Comparison of ENCODE assay signal across 8 cellular contexts in the genomic region with DNA sequence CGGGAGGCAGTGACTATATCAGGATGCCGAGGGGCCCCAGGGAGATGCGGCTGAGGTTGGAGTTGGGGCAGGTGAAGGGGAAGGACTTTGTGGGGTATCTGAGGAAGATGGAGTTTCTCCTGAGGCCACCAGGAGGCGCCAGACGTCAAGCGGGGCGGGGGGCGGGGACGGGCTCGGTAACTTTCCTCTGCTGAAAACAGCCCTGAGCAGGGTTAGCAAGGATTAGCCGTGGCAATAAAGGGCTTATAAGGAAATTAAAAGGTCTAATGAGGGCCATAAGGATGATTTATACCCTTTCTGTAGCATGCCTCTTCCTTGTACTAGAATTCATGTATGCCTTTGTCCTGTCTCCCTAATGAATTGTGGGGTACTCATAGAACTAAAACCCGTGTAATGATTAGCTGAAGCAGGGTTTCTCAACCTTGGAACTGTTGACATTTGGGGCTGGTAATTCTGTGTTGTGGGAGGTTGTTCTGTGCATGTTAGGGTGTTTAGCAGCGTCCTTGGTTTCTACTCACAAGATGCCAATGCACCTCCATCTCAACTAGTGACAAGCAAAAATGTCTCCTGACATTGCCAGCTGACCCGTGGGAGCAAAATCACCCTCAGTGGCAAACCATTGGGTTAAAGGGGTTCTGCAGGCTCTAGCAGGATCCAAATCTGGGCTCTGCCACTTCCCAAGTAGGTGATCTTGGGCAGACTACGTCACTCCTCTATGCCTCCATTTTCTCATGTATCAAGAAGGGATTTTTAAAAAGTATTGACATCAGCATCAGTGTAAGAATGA.
DNase-seq lines count a peak whose midpoint lies in the region; ATAC-seq and TF ChIP-seq lines count a peak whose summit lies in the region.

No MANE protein-coding gene starts in this region.

- no peaks in the 10 kb centered on the region for H3K9me3 Mint-ChIP-seq in Calu3 (ENCODE audit: low read depth, unreplicated experiment)

- H3K4me1 ChIP-seq in SJCRH30 (no peaks in the 10 kb centered on the region), right cardiac atrium (ENCODE audit: control insufficient read depth, insufficient read depth, low read length) (no peaks in the 10 kb centered on the region)

- peak; percentile 56 for ATAC-seq in HG02642 (IDR thresholded peaks at IDR 0.05; ENCODE audit: poor library complexity, unreplicated experiment)
- peak in 1 of 2 donors; percentile 77 for ATAC-seq in right cardiac atrium
- no peak for ATAC-seq in GM18519 (IDR thresholded peaks at IDR 0.05; ENCODE audit: low FRiP score, unreplicated experiment)

- H3K9me3 ChIP-seq in SJCRH30 (replicated peaks) (no peaks in the 10 kb centered on the region), right cardiac atrium (ENCODE audit: control insufficient read depth, low read length) (no peaks in the 10 kb centered on the region)

- H3K36me3 ChIP-seq in SJCRH30: no peaks in the 10 kb centered on the region

- intact Hi-C loops in Calu3 (cut with micrococcal nuclease; ENCODE audit: unreplicated experiment): loop anchor here (1.0 to 5.0 kb wide), 4 partner anchors 56 to 480 kb away; no protein-coding TSS in a partner anchor
- intact Hi-C loops in right cardiac atrium (cut with DNase I): loop anchor here in 3 of 4 donors (2.0 to 10.0 kb wide), 4 partner anchors 252 to 478 kb away; no protein-coding TSS in a partner anchor

- no peak overlapping the region for H3K4me3 ChIP-seq in SJCRH30
- H3K4me3 ChIP-seq in right cardiac atrium (ENCODE audit: low read length): no peak overlapping the region

- no TSS peak for BruUV-seq in Calu3 (replicated peaks; lab: Mats Ljungman, UMichigan)

- H3K4me3 Mint-ChIP-seq in Calu3 (ENCODE audit: low read depth, unreplicated experiment): peak overlapping the region; percentile 13

- H3K27me3 ChIP-seq in SJCRH30: peaks cover 11% of the 10 kb centered on the region
- no peaks in the 10 kb centered on the region for H3K27me3 ChIP-seq in right cardiac atrium (ENCODE audit: control insufficient read depth, insufficient read depth)

- TF ChIP-seq CTCF in Calu3 (IDR thresholded peaks at IDR 0.05; ENCODE audit: unreplicated experiment): peak; percentile 82

- DNase-seq in Calu3 (peak; percentile 52), SJCRH30 (peak; percentile 9 to 57), right cardiac atrium (peak; percentile 26 to 62 (median 51)), mucosa of gallbladder (ENCODE audit: low spot score) (no peak)
- peak; percentile 36 for DNase-seq in activated naive CD4-positive, alpha-beta T cell treated with anti-CD3 and anti-CD28 coated beads, Interleukin-2, amount 50 U/mL, for 16 hours
- DNase-seq in stimulated activated CD4-positive, alpha-beta T cell treated with anti-CD3 and anti-CD28 coated beads, Interleukin-15, amount 100 ng/mL, for 1 hour (ENCODE audit: low read depth in 1 of 2, low spot score in 1 of 2): peak; percentile 4 to 24

- H3K27ac Mint-ChIP-seq in Calu3 (ENCODE audit: unreplicated experiment): no peak overlapping the region

- H3K36me3 Mint-ChIP-seq in Calu3 (ENCODE audit: insufficient read depth, unreplicated experiment): peaks cover 4% of the 10 kb centered on the region

- whole genome bisulfite sequencing in right cardiac atrium: 19% methylated on average over 15 of the region's 15 CpGs

- CTCF ChIA-PET in Calu3 (lab: Charles Lee): interaction anchor here (0.7 to 1.9 kb wide), 5 partner anchors 26 to 1092 kb away, joined by 3 to 10 read pairs (median 5); no protein-coding TSS in a partner anchor

- H3K27ac ChIP-seq in SJCRH30 (no peak overlapping the region), right cardiac atrium (ENCODE audit: low read length) (no peak overlapping the region)

- peaks cover 18% of the 10 kb centered on the region for H3K4me1 Mint-ChIP-seq in Calu3 (ENCODE audit: low read depth, unreplicated experiment)

- peaks cover 9% of the 10 kb centered on the region for H3K27me3 Mint-ChIP-seq in Calu3 (ENCODE audit: unreplicated experiment)
